Comparison of ENCODE assay signal across 8 cellular contexts in genomic region chr18:2572144-2572682, GRCh38. TPM values are rescaled to one million over a fixed set of nuclear protein-coding genes. Genes with fewer than 3 reads are reported as not detected.
DNase-seq lines count a peak whose midpoint lies in the region; ATAC-seq and TF ChIP-seq lines count a peak whose summit lies in the region.

No MANE protein-coding gene starts in this region.

- peak overlapping the region; percentile 84 for H3K4me2 ChIP-seq in Loucy (ENCODE audit: low read depth, low read length, poor library complexity, severe bottlenecking)

- H4K20me1 ChIP-seq in Loucy (ENCODE audit: insufficient read depth, low read length, poor library complexity, severe bottlenecking): peaks cover 22% of the 10 kb centered on the region

- H3K9me3 ChIP-seq in Loucy (ENCODE audit: insufficient read depth, low read depth, low read length): no peaks in the 10 kb centered on the region

- H3F3A ChIP-seq in Loucy (ENCODE audit: low read depth): peaks cover 5% of the 10 kb centered on the region; the same call in 1 of the 2 replicates

- H2AFZ ChIP-seq in Loucy (ENCODE audit: low read length): peak overlapping the region; percentile 98

- peaks cover 54% of the 10 kb centered on the region for H3K4me1 Mint-ChIP-seq in activated naive CD4-positive, alpha-beta T cell treated with anti-CD3 and anti-CD28 coated beads, Interleukin-2, amount 50 U/mL, for 24 hours
- H3K4me1 Mint-ChIP-seq in effector memory CD8-positive, alpha-beta T cell (ENCODE audit: low read depth in 2 of 2): peaks cover 28 to 43% of the 10 kb centered on the region in 2 donors

- TF ChIP-seq CTCF in Loucy (conservative IDR thresholded peaks at IDR 0.05; ENCODE audit: low read length) (no peak), dorsolateral prefrontal cortex (IDR thresholded peaks at IDR 0.05 in 54 of 56, conservative IDR thresholded peaks at IDR 0.05 in 2 of 56; ENCODE audit: low read depth in 1 of 56, partially characterized antibody in 56 of 56) (no peak)

- H3K9me2 ChIP-seq in Loucy (replicated peaks; ENCODE audit: low read depth, low read length): no peaks in the 10 kb centered on the region

- peaks cover 76% of the 10 kb centered on the region for H3K4me1 ChIP-seq in Loucy (ENCODE audit: insufficient read depth, low read length, poor library complexity, severe bottlenecking)

- peaks cover 11% of the 10 kb centered on the region for H3K36me3 Mint-ChIP-seq in activated naive CD4-positive, alpha-beta T cell treated with anti-CD3 and anti-CD28 coated beads, Interleukin-2, amount 50 U/mL, for 24 hours
- H3K36me3 Mint-ChIP-seq in effector memory CD8-positive, alpha-beta T cell (ENCODE audit: insufficient read depth): peaks cover 18% of the 10 kb centered on the region

- intact Hi-C loops in dorsolateral prefrontal cortex (cut with DNase I): loop anchor here in 1 of 2 donors (10.0 kb wide), 1 partner anchor 673 kb away; the partner anchor contains the start of gene MYL12A

- H3K79me2 ChIP-seq in Loucy (ENCODE audit: insufficient read depth, low read length): peaks cover 92% of the 10 kb centered on the region

- peak overlapping the region; percentile 94 for H3K9ac ChIP-seq in Loucy (ENCODE audit: low read depth, low read length, poor library complexity, severe bottlenecking)

- H3K4me3 Mint-ChIP-seq in activated naive CD4-positive, alpha-beta T cell treated with anti-CD3 and anti-CD28 coated beads, Interleukin-2, amount 50 U/mL, for 24 hours: peak overlapping the region; percentile 100
- H3K4me3 Mint-ChIP-seq in effector memory CD8-positive, alpha-beta T cell: peak overlapping the region; percentile 97

- no peaks in the 10 kb centered on the region for H3K27me3 Mint-ChIP-seq in activated naive CD4-positive, alpha-beta T cell treated with anti-CD3 and anti-CD28 coated beads, Interleukin-2, amount 50 U/mL, for 24 hours
- no peaks in the 10 kb centered on the region for H3K27me3 Mint-ChIP-seq in effector memory CD8-positive, alpha-beta T cell

- H3K27me3 ChIP-seq in Loucy (ENCODE audit: insufficient read depth, low read length, poor library complexity, severe bottlenecking): no peaks in the 10 kb centered on the region
- H3K27me3 ChIP-seq in dorsolateral prefrontal cortex: peaks cover 0 to 9% (median 0%) of the 10 kb centered on the region in 45 donors

- H3K4me3 ChIP-seq in Loucy (ENCODE audit: low read length, poor library complexity, severe bottlenecking) (peak overlapping the region; percentile 84), skin epidermis (peak overlapping the region in 6 of 7 experiments; percentile 46 to 78 (median 65)), dorsolateral prefrontal cortex (peak overlapping the region in 9 of 59 donors; percentile 69 to 91 (median 85))

- peak overlapping the region; percentile 100 for H3K27ac Mint-ChIP-seq in activated naive CD4-positive, alpha-beta T cell treated with anti-CD3 and anti-CD28 coated beads, Interleukin-2, amount 50 U/mL, for 24 hours
- H3K27ac Mint-ChIP-seq in effector memory CD8-positive, alpha-beta T cell: peak overlapping the region; percentile 99 to 100

- peak overlapping the region in 5 of 21 experiments; percentile 31 to 100 (median 97) for H3K27ac ChIP-seq in skin epidermis
- H3K27ac ChIP-seq in dorsolateral prefrontal cortex: no peak overlapping the region

- peaks cover 22% of the 10 kb centered on the region for H3K36me3 ChIP-seq in Loucy (ENCODE audit: insufficient read depth, low read length)

- no peak for DNase-seq in activated naive CD4-positive, alpha-beta T cell treated with Interleukin-2 at 50 U/mL for 16 hours
- DNase-seq in effector memory CD8-positive, alpha-beta T cell: no peak
- no peak for DNase-seq in dorsolateral prefrontal cortex
- no peak for DNase-seq in 8988T

- ATAC-seq in effector memory CD8-positive, alpha-beta T cell (replicated peaks): no peak
- no peak for ATAC-seq in GM19452 (IDR thresholded peaks at IDR 0.05; ENCODE audit: unreplicated experiment)

- H3K9me3 Mint-ChIP-seq in activated naive CD4-positive, alpha-beta T cell treated with anti-CD3 and anti-CD28 coated beads, Interleukin-2, amount 50 U/mL, for 24 hours: no peaks in the 10 kb centered on the region
- no peaks in the 10 kb centered on the region for H3K9me3 Mint-ChIP-seq in effector memory CD8-positive, alpha-beta T cell

RNA-seq across cellular contexts. Expression of gene NDC80, which starts 0.9 kb away (rescaled TPM):
- 1 to 10 TPM in 2 of 120 experiments, under 1 TPM in 10, not detected in 108; 0.20 to 1.1 (median 0.42) TPM for total RNA-seq in dorsolateral prefrontal cortex

RNA-seq across cellular contexts. Expression of gene METTL4, which starts 0.9 kb away (rescaled TPM):
- total RNA-seq in dorsolateral prefrontal cortex: 10 to 100 TPM in 103 of 120 experiments, 1 to 10 TPM in 17; 6.5 to 24.8 (median 13.3) TPM
